22 cellular contexts compared by ENCODE assay signal in genomic region chr7:65304175-65304574, GRCh38.
"Had no signal": no experiment of that assay in that cellular context is flagged by ENCODE, and none has a peak within 500 bp of the region (broad histone marks: within the 10 kb centered on the region; RNA-seq: fewer than 3 reads in every experiment).

No MANE protein-coding gene starts in this region.

- H3K36me3 ChIP-seq: breast epithelium, heart right ventricle, transverse colon had no signal

- DNase-seq: activated B cell treated with CpG ODN at 0.5 μM for 24 hours; activated CD4-positive, alpha-beta T cell treated with anti-CD3 and anti-CD28 coated beads for 36 hours; activated CD4-positive, alpha-beta T cell treated with anti-CD3 and anti-CD28 coated beads, Interleukin-2, amount 50 U/mL, for 4 hours; activated CD8-positive, alpha-beta memory T cell treated with anti-CD3 and anti-CD28 coated beads for 24 hours; activated CD8-positive, alpha-beta memory T cell treated with anti-CD3 and anti-CD28 coated beads, Interleukin-2, amount 50 U/mL, for 4 hours; activated effector memory CD4-positive, alpha-beta T cell treated with Interleukin-2 at 50 U/mL for 16 hours; activated naive CD4-positive, alpha-beta T cell treated with anti-CD3 and anti-CD28 coated beads for 36 hours; activated naive CD8-positive, alpha-beta T cell treated with anti-CD3 and anti-CD28 coated beads, Interleukin-2, amount 10 ng/mL, durations not matched to agents 7 days and 5 days; activated T-cell treated with anti-CD3 and anti-CD28 coated beads, Interleukin-2, amount 50 U/mL, for 4 hours; amniotic stem cell; heart right ventricle; islet precursor cell; left cardiac atrium; small intestine; stimulated activated CD4-positive, alpha-beta T cell treated with anti-CD3 and anti-CD28 coated beads, Interleukin-2, amount 100 ng/mL, for 24 hours; transverse colon had no signal

- FAIRE-seq: small intestine, urothelium cell line had no signal

- H3K4me1 ChIP-seq: breast epithelium, heart right ventricle, transverse colon had no signal

- H3K4me3 ChIP-seq: breast epithelium, coronary artery, heart right ventricle, transverse colon had no signal

- ATAC-seq: activated CD4-positive, alpha-beta T cell treated with anti-CD3 and anti-CD28 coated beads for 36 hours; activated T-cell treated with anti-CD3 and anti-CD28 coated beads, Interleukin-2, amount 50 U/mL, for 4 hours; heart right ventricle; left cardiac atrium; natural killer cell treated with Interleukin-12 subunit alpha and Interleukin-12 subunit beta and Interleukin-15 and Interleukin-18, amount 100 ng/mL, for 72 hours; sciatic nerve; stimulated activated effector memory CD8-positive, alpha-beta T cell treated with anti-CD3 and anti-CD28 coated beads, Interleukin-12 subunit alpha, Interleukin-12 subunit beta, amount 100 ng/mL, for 72 hours had no signal

- H3K27me3 ChIP-seq: breast epithelium, transverse colon had no signal

- H3K27ac ChIP-seq: breast epithelium, coronary artery, heart right ventricle, transverse colon had no signal

- H3K9me3 ChIP-seq: breast epithelium, heart right ventricle, transverse colon had no signal
